21 cellular contexts compared by ENCODE assay signal in the genomic region with DNA sequence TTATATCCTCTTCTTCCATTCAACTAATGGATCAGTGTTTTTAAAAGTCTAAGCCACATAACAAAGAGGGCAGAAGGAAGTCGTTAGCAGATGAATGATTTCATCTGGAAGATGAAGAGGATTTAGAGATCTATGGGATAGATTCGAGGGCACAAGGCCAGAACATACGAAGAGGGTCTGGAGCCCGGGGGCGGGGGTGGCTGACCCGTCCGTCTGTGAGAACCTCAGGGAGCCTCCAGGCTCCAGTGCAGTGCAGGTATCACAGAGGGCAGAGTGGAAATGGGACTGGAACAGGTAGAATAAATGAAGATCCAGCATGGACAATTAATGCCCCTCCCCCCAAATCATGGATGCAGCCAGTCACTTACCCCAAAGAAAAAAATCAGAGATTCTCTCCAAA. TPM values are rescaled to one million over a fixed set of nuclear protein-coding genes. Genes with fewer than 3 reads are reported as not detected.
A peak's percentile ranks its signal among the peaks of the same experiment; 100 is the strongest.
DNase-seq lines count a peak whose midpoint lies in the region; ATAC-seq and TF ChIP-seq lines count a peak whose summit lies in the region.
"Had no signal": no experiment of that assay in that cellular context is flagged by ENCODE, and none has a peak within 500 bp of the region (broad histone marks: within the 10 kb centered on the region; RNA-seq: fewer than 3 reads in every experiment).

No MANE protein-coding gene starts in this region.

- no peak overlapping the region for H2AFZ ChIP-seq in trophoblast cell (ENCODE audit: insufficient read depth, low read length, poor library complexity)
- H2AFZ ChIP-seq: GM23248 had no signal

- H3K14ac ChIP-seq in trophoblast cell (ENCODE audit: low read length) = no peak overlapping the region

- intact Hi-C loops in vagina (cut with DNase I) = loop anchor here (10.0 kb wide), 1 partner anchor 360 kb away; a partner anchor contains a TSS

- H3K18ac ChIP-seq in trophoblast cell (ENCODE audit: low read length) = no peak overlapping the region

- no peak overlapping the region for H3K4me3 ChIP-seq in vagina
- H3K4me3 ChIP-seq in trophoblast cell (ENCODE audit: low read depth, low read length) = no peak overlapping the region
- H3K4me3 ChIP-seq: GM23248 had no signal

- no peak overlapping the region for H3K23ac ChIP-seq in trophoblast cell (ENCODE audit: low read length)

- H4K12ac ChIP-seq in trophoblast cell (ENCODE audit: low read depth, low read length) = no peak overlapping the region

- no peak overlapping the region for H2BK5ac ChIP-seq in trophoblast cell (ENCODE audit: low read depth, low read length, poor library complexity)

- no peak overlapping the region for H2AK5ac ChIP-seq in trophoblast cell (ENCODE audit: low read length)

- H2BK12ac ChIP-seq in trophoblast cell (ENCODE audit: low read length) = no peak overlapping the region

- H3K36me3 ChIP-seq in vagina = no peaks in the 10 kb centered on the region
- H3K36me3 ChIP-seq in trophoblast cell (ENCODE audit: control insufficient read depth in 1 of 2, insufficient read depth in 2 of 2, low read length in 2 of 2) = no peaks in the 10 kb centered on the region
- H3K36me3 ChIP-seq: sigmoid colon had no signal

- no peaks in the 10 kb centered on the region for H3K36me3 Mint-ChIP-seq in stimulated activated naive CD8-positive, alpha-beta T cell treated with anti-CD3 and anti-CD28 coated beads, Interleukin-15, Interleukin-2, amounts not matched to agents 100 ng/mL and 50 ng/mL, for 24 hours (ENCODE audit: low read depth)
- no peaks in the 10 kb centered on the region for H3K36me3 Mint-ChIP-seq in T-cell
- H3K36me3 Mint-ChIP-seq in mesothelial cell of epicardium = no peaks in the 10 kb centered on the region

- no peak for DNase-seq in stimulated activated naive CD8-positive, alpha-beta T cell treated with anti-CD3 and anti-CD28 coated beads, Interleukin-15, Interleukin-2, amounts not matched to agents 100 U/mL and 50 U/mL, for 24 hours
- DNase-seq in T-cell (no peak), mesothelial cell of epicardium (ENCODE audit: low spot score in 2 of 2, unreplicated experiment in 2 of 2) (no peak), vagina (ENCODE audit: extremely low spot score in 2 of 2) (no peak), trophoblast cell (no peak), KG1 (lab: John Stamatoyannopoulos, UW) (no peak)
- DNase-seq: activated CD4-positive, alpha-beta T cell treated with anti-CD3 and anti-CD28 coated beads for 36 hours; activated gamma-delta T cell; central memory CD4-positive, alpha-beta T cell; DND-41; GM23248; left cardiac atrium; NCI-H1092 treated with DMSO at 0.1 percent for 48 hours; NCI-H2029 treated with DMSO at 0.1 percent for 48 hours; NCI-H226; NCI-H748 treated with DMSO at 0.1 percent for 48 hours; SHP77 treated with DMSO at 0.1 percent for 48 hours; sigmoid colon; substantia nigra; SW 1271 had no signal

- no peak overlapping the region for H3K27ac ChIP-seq in vagina
- H3K27ac ChIP-seq in trophoblast cell (ENCODE audit: low read depth, low read length) = no peak overlapping the region
- H3K27ac ChIP-seq: GM23248, sigmoid colon had no signal

- no peak overlapping the region for H3K4ac ChIP-seq in trophoblast cell (ENCODE audit: low read depth, low read length)

- H3K9ac ChIP-seq in trophoblast cell (ENCODE audit: low read length) = no peak overlapping the region
- H3K9ac ChIP-seq: GM23248 had no signal

- H4K91ac ChIP-seq in trophoblast cell (ENCODE audit: low read depth, low read length) = no peak overlapping the region

- peaks cover 48% of the 10 kb centered on the region for H3K4me1 Mint-ChIP-seq in stimulated activated naive CD8-positive, alpha-beta T cell treated with anti-CD3 and anti-CD28 coated beads, Interleukin-15, Interleukin-2, amounts not matched to agents 100 ng/mL and 50 ng/mL, for 24 hours (ENCODE audit: low read depth)
- H3K4me1 Mint-ChIP-seq in T-cell (peaks cover 19 to 32% (median 25%) of the 10 kb centered on the region in 3 donors), mesothelial cell of epicardium (peaks cover 11% of the 10 kb centered on the region)

- H4K8ac ChIP-seq in trophoblast cell (ENCODE audit: low read depth, low read length) = no peak overlapping the region

- no peaks in the 10 kb centered on the region for H3K9me3 ChIP-seq in vagina
- peaks cover 4% of the 10 kb centered on the region for H3K9me3 ChIP-seq in trophoblast cell (ENCODE audit: insufficient read depth, low read depth, low read length)
- H3K9me3 ChIP-seq: sigmoid colon had no signal

- H3K4me1 ChIP-seq in vagina (peaks cover 21% of the 10 kb centered on the region), trophoblast cell (ENCODE audit: control insufficient read depth in 1 of 2, insufficient read depth in 2 of 2, low read length in 2 of 2) (peaks cover 2 to 8% of the 10 kb centered on the region in 2 experiments)

- peaks cover 3% of the 10 kb centered on the region for H3K79me1 ChIP-seq in trophoblast cell (ENCODE audit: low read length)

- H3K27me3 Mint-ChIP-seq in stimulated activated naive CD8-positive, alpha-beta T cell treated with anti-CD3 and anti-CD28 coated beads, Interleukin-15, Interleukin-2, amounts not matched to agents 100 ng/mL and 50 ng/mL, for 24 hours = peaks cover 22% of the 10 kb centered on the region
- H3K27me3 Mint-ChIP-seq in T-cell (peaks cover 3 to 8% of the 10 kb centered on the region in 2 donors), mesothelial cell of epicardium (ENCODE audit: low read depth) (peaks cover 15% of the 10 kb centered on the region)

- TF ChIP-seq POLR2A in vagina (IDR thresholded peaks at IDR 0.05) = no peak

- WGBS in trophoblast cell (ENCODE audit: extremely low coverage, insufficient coverage, insufficient read length) = no CpG with 5 or more reads among the region's 7 CpGs

- H3K27me3 ChIP-seq in vagina (no peaks in the 10 kb centered on the region), trophoblast cell (ENCODE audit: insufficient read depth, low read length) (peaks cover 7% of the 10 kb centered on the region)
- H3K27me3 ChIP-seq: sigmoid colon had no signal

- no peak overlapping the region for H3K4me2 ChIP-seq in trophoblast cell (ENCODE audit: low read length)

- TF ChIP-seq CTCF in mesothelial cell of epicardium (IDR thresholded peaks at IDR 0.05; ENCODE audit: unreplicated experiment) = no peak
- no peak for TF ChIP-seq CTCF in vagina (IDR thresholded peaks at IDR 0.05)

- ATAC-seq in stimulated activated naive CD8-positive, alpha-beta T cell treated with anti-CD3 and anti-CD28 coated beads, Interleukin-15, Interleukin-2, amounts not matched to agents 100 U/mL and 50 U/mL, for 24 hours = no peak
- no peak for ATAC-seq in T-cell (replicated peaks in 1 of 4)
- ATAC-seq: activated CD4-positive, alpha-beta T cell treated with anti-CD3 and anti-CD28 coated beads for 36 hours; left cardiac atrium had no signal

- peaks cover 7% of the 10 kb centered on the region for H3K79me2 ChIP-seq in trophoblast cell (ENCODE audit: control insufficient read depth, insufficient read depth, low read length, poor library complexity)

- POLR2A ChIA-PET in T-cell (lab: Charles Lee) = no interaction called here

- no peaks in the 10 kb centered on the region for H3K9me3 Mint-ChIP-seq in stimulated activated naive CD8-positive, alpha-beta T cell treated with anti-CD3 and anti-CD28 coated beads, Interleukin-15, Interleukin-2, amounts not matched to agents 100 ng/mL and 50 ng/mL, for 24 hours
- H3K9me3 Mint-ChIP-seq in T-cell (no peaks in the 10 kb centered on the region), mesothelial cell of epicardium (no peaks in the 10 kb centered on the region)

- H3K27ac Mint-ChIP-seq in stimulated activated naive CD8-positive, alpha-beta T cell treated with anti-CD3 and anti-CD28 coated beads, Interleukin-15, Interleukin-2, amounts not matched to agents 100 ng/mL and 50 ng/mL, for 24 hours = no peak overlapping the region
- H3K27ac Mint-ChIP-seq in T-cell (no peak overlapping the region), mesothelial cell of epicardium (no peak overlapping the region)
- H3K27ac Mint-ChIP-seq: activated CD4-positive, alpha-beta T cell treated with anti-CD3 and anti-CD28 coated beads for 36 hours had no signal

- H3K4me3 Mint-ChIP-seq in stimulated activated naive CD8-positive, alpha-beta T cell treated with anti-CD3 and anti-CD28 coated beads, Interleukin-15, Interleukin-2, amounts not matched to agents 100 ng/mL and 50 ng/mL, for 24 hours = peak overlapping the region; percentile 18
- H3K4me3 Mint-ChIP-seq in T-cell (peak overlapping the region; percentile 35 to 82 (median 57)), mesothelial cell of epicardium (peak overlapping the region; percentile 42)

- H2BK120ac ChIP-seq in trophoblast cell (ENCODE audit: insufficient read depth, low read length, poor library complexity) = no peak overlapping the region

- CTCF ChIA-PET in T-cell (lab: Charles Lee) = no interaction called here

RNA-seq across cellular contexts. Expression of a gene that starts 1.5 kb away (rescaled TPM):
- total RNA-seq in T-cell (100 to 1,000 TPM; 225 to 468 (median 379) TPM), mesothelial cell of epicardium (156 to 157 TPM (median 156 TPM) in 3 replicates), vagina (68.0 TPM)
- 19.3 and 21.3 TPM in 2 replicates for polyA plus RNA-seq in trophoblast cell (2013)
